ENCODE assay signal across 12 cellular contexts in genomic region chr5:150394103-150394502, GRCh38. TPM values are rescaled to one million over a fixed set of nuclear protein-coding genes. Genes with fewer than 3 reads are reported as not detected.
A peak's percentile ranks its signal among the peaks of the same experiment; 100 is the strongest.
DNase-seq lines count a peak whose midpoint lies in the region; ATAC-seq and TF ChIP-seq lines count a peak whose summit lies in the region.
"Had no signal": no experiment of that assay in that cellular context is flagged by ENCODE, and none has a peak within 500 bp of the region (broad histone marks: within the 10 kb centered on the region; RNA-seq: fewer than 3 reads in every experiment).

No MANE protein-coding gene starts in this region.

- peak; percentile 78 for DNase-seq in GM13976 (ENCODE audit: low spot score)
- no peak for DNase-seq in T-helper 17 cell
- peak; percentile 42 for DNase-seq in naive B cell
- DNase-seq in nucleus accumbens (lab: John Stamatoyannopoulos, UW), result no peak
- no peak for DNase-seq in head of caudate nucleus
- DNase-seq: activated CD8-positive, alpha-beta memory T cell treated with anti-CD3 and anti-CD28 coated beads, Interleukin-2, amount 50 U/mL, for 4 hours; Caco-2; NCI-H1417 treated with DMSO at 0.1 percent for 48 hours; T-helper 2 cell had no signal

- H3K9me3 Mint-ChIP-seq in naive B cell, result peaks cover 0 to 6% (median 0%) of the 10 kb centered on the region in 7 donors

- H3K4me1 Mint-ChIP-seq in T-helper 17 cell, result peaks cover 8% of the 10 kb centered on the region
- H3K4me1 Mint-ChIP-seq in naive B cell, result peaks cover 16 to 37% (median 24%) of the 10 kb centered on the region in 3 donors

- intact Hi-C loops in head of caudate nucleus (cut with DNase I), result no loop called here

- TF ChIP-seq CTCF in GM13976 (IDR thresholded peaks at IDR 0.05; ENCODE audit: borderline replicate concordance, control extremely low read depth, extremely low read depth, insufficient read depth, missing control alignments), result no peak

- H3K27me3 Mint-ChIP-seq in T-helper 17 cell, result no peaks in the 10 kb centered on the region
- peaks cover 0 to 6% (median 0%) of the 10 kb centered on the region in 3 donors for H3K27me3 Mint-ChIP-seq in naive B cell

- H3K4me3 Mint-ChIP-seq in T-helper 17 cell (no peak overlapping the region), naive B cell (peak overlapping the region in 1 of 8 donors; percentile 96)

- H3K27ac Mint-ChIP-seq in T-helper 17 cell (peak overlapping the region; percentile 39), naive B cell (peak overlapping the region in 5 of 6 donors; percentile 21 to 100 (median 51))

- ATAC-seq in HG02588 (IDR thresholded peaks at IDR 0.05; ENCODE audit: unreplicated experiment) (peak; percentile 63), T-helper 17 cell (no peak), naive B cell (ENCODE audit: low read depth in 2 of 2) (no peak), HG02981 (IDR thresholded peaks at IDR 0.05; ENCODE audit: unreplicated experiment) (no peak), HG03520 (IDR thresholded peaks at IDR 0.05; ENCODE audit: unreplicated experiment) (no peak)

- peaks cover 12% of the 10 kb centered on the region for H3K36me3 Mint-ChIP-seq in T-helper 17 cell (ENCODE audit: low read depth)
- H3K36me3 Mint-ChIP-seq in naive B cell, result peaks cover 9 to 10% of the 10 kb centered on the region in 2 donors

- in situ Hi-C loops in GM13976 (cut with MboI; ENCODE audit: low sequenced_read_pairs, unreplicated experiment), result no loop called here

- no peaks in the 10 kb centered on the region for H3K9me3 ChIP-seq in T-helper 17 cell (ENCODE audit: control insufficient read depth, low read length, poor library complexity, severe bottlenecking)
- H3K9me3 ChIP-seq: Caco-2 had no signal

RNA-seq across cellular contexts. Expression of gene CD74, which starts 18.6 kb away (rescaled TPM):
- total RNA-seq in T-helper 17 cell, result 100 to 1,000 TPM; 477 to 721 TPM
- polyA plus RNA-seq in naive B cell (ENCODE audit: low read depth in 6 of 6), result over 10,000 TPM; 22,737 to 35,313 (median 25,671) TPM

RNA-seq across cellular contexts. Expression of gene TCOF1, which starts 36.6 kb away (rescaled TPM):
- 10 to 100 TPM; 49.2 to 57.3 TPM for total RNA-seq in T-helper 17 cell
- 10 to 100 TPM in 2 of 6 donors, 1 to 10 TPM in 4; 5.1 to 31.2 (median 9.3) TPM for polyA plus RNA-seq in naive B cell (ENCODE audit: low read depth in 6 of 6)

RNA-seq across cellular contexts. Expression of gene RPS14, which starts 55.4 kb away (rescaled TPM):
- 1,000 to 10,000 TPM; 3,455 to 4,953 TPM for total RNA-seq in T-helper 17 cell
- 1,000 to 10,000 TPM; 4,594 to 6,671 (median 5,653) TPM for polyA plus RNA-seq in naive B cell (ENCODE audit: low read depth in 6 of 6)

Comparison
In these comparisons a context has a peak if more than half of its experiments do, and no peak if none do; other contexts are left out.
1. DNase-seq: peak in GM13976 (single experiment) and naive B cell (single experiment); none in T-helper 17 cell (0 of 3), nucleus accumbens (0 of 56) and head of caudate nucleus (0 of 42).